In the genomic region with DNA sequence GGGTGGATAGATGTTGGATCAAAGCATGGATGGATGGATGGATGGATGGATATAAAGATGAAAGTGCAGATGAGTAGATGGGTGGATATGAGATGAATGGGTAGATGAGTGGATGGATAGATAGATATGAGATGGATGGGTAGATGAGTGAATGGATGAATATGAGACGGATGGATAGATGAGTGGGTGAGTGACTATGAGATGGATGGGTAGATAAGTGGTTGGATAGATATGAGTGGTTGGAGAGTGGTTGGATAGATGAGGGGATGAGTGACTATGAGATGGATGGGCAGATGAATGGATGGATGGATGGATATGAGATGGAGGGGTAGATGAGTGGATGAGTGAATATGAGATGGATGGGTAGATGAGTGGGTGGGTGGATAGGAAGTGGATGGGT, we compare ENCODE assay signal across 8 cellular contexts.
"Had no signal": no experiment of that assay in that cellular context is flagged by ENCODE, and none has a peak within 500 bp of the region (broad histone marks: within the 10 kb centered on the region; RNA-seq: fewer than 3 reads in every experiment).

No MANE protein-coding gene starts in this region.

- H3K4me3 ChIP-seq: GM23338, HAP-1 had no signal

- H3K36me3 ChIP-seq: HAP-1 had no signal

- H2AFZ ChIP-seq: GM23338 had no signal

- H3K9me3 ChIP-seq: HAP-1 had no signal

- H3K4me2 ChIP-seq: GM23338 had no signal

- ATAC-seq: GM23338, HCT116 had no signal

- DNase-seq: H7, HFFc6, IMR-90, Kasumi-1, KBM-7 had no signal
